ENCODE assay signal across 1 cellular context in the genomic region with DNA sequence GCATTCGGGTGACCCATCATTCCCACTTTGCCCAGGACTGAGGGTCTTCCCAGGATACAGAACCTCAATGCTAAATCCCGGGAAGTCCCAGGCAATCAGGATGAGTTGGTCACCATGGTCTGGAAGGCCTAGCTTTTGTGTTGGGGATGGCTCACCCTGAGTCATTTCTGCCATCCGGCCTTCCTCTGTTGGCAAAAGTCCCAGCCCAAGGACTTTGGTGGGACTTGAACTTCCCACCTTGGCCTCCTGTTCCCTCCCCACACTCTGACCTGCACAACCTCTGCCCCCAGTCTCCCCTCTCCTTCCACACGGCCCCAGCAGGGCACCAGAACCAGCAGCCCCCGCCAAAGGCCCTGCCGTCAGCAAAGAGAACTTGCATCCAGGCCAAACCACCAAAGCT.
TF ChIP-seq lines count a peak whose summit lies in the region.

No MANE protein-coding gene starts in this region.

TF ChIP-seq in IMR-90, 13 proteins besides CTCF, POLR2A, EP300 and RAD21:
- TF ChIP-seq ELK1 (IDR thresholded peaks at IDR 0.05; ENCODE audit: borderline replicate concordance, low read depth, low read length): no peak
- TF ChIP-seq FOS (IDR thresholded peaks at IDR 0.05; ENCODE audit: low read depth, low read length): peak; percentile 32; the same call in 1 of the 2 replicates
